23 cellular contexts compared by ENCODE assay signal in the genomic region with DNA sequence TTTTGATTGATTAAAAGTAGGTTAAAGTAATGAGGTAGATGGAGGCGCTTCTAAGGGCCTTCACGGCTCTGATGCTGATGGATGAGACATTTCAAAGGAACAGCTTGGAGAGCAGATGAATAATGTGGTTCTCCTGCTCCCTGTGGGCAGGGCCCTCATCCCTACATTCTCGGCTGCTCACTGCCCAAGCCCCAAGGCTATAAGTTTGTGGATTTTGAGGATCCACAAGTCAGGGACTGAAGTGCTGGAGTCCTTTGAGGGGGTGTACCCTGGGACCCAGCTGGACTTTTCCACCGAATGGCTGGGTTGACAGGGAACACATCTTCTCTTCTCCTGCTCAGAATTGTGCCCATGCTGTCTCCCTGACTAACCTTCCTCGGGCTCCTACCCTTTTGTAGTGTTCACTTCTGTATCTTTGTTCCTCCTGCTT. TPM values are rescaled to one million over a fixed set of nuclear protein-coding genes. Genes with fewer than 3 reads are reported as not detected.
"Had no signal": no experiment of that assay in that cellular context is flagged by ENCODE, and none has a peak within 500 bp of the region (broad histone marks: within the 10 kb centered on the region; RNA-seq: fewer than 3 reads in every experiment).

No MANE protein-coding gene starts in this region.

- H3K27ac ChIP-seq: brain microvascular endothelial cell, cardiac muscle cell, Peyer's patch, RWPE1, SJSA1 had no signal

- H3K36me3 ChIP-seq: brain microvascular endothelial cell, cardiac muscle cell, MG63, Peyer's patch, SJSA1 had no signal

- H3K4me1 ChIP-seq: Peyer's patch, SJSA1 had no signal

- DNase-seq: activated CD4-positive, alpha-beta T cell treated with anti-CD3 and anti-CD28 coated beads for 4 hours; activated gamma-delta T cell; activated naive CD4-positive, alpha-beta T cell treated with anti-CD3 and anti-CD28 coated beads for 36 hours; activated naive CD8-positive, alpha-beta T cell treated with anti-CD3 and anti-CD28 coated beads for 36 hours; activated T-cell treated with anti-CD3 and anti-CD28 coated beads for 4 hours; activated T-cell treated with anti-CD3 and anti-CD28 coated beads, Interleukin-2, amount 50 U/mL, for 48 hours; brain microvascular endothelial cell; MG63; NCI-H1092 treated with DMSO at 0.1 percent for 48 hours; NCI-H1436; NCI-H1694 treated with DMSO at 0.1 percent for 48 hours; NCI-H2029 treated with DMSO at 0.1 percent for 48 hours; NCI-H510A treated with DMSO at 0.1 percent for 48 hours; Peyer's patch; Right ventricle myocardium superior; SW 1271 had no signal

- H3K27me3 ChIP-seq: brain microvascular endothelial cell, cardiac muscle cell, Peyer's patch had no signal

- H3K9me3 ChIP-seq: MG63, Peyer's patch, SJSA1 had no signal

- H3K27ac Mint-ChIP-seq: activated naive CD4-positive, alpha-beta T cell treated with anti-CD3 and anti-CD28 coated beads for 36 hours; activated naive CD8-positive, alpha-beta T cell treated with anti-CD3 and anti-CD28 coated beads for 36 hours; activated T-helper 17 cell treated with anti-CD3 and anti-CD28 coated beads, Interleukin-2, amount 50 U/mL, for 72 hours had no signal

- H3K36me3 Mint-ChIP-seq: activated naive CD8-positive, alpha-beta T cell treated with anti-CD3 and anti-CD28 coated beads for 36 hours had no signal

- H3K4me1 Mint-ChIP-seq: activated naive CD8-positive, alpha-beta T cell treated with anti-CD3 and anti-CD28 coated beads for 36 hours; activated T-helper 17 cell treated with anti-CD3 and anti-CD28 coated beads, Interleukin-2, amount 50 U/mL, for 72 hours had no signal

- H3K9me3 Mint-ChIP-seq: activated naive CD4-positive, alpha-beta T cell treated with anti-CD3 and anti-CD28 coated beads for 36 hours; activated naive CD8-positive, alpha-beta T cell treated with anti-CD3 and anti-CD28 coated beads for 36 hours; activated T-helper 17 cell treated with anti-CD3 and anti-CD28 coated beads, Interleukin-2, amount 50 U/mL, for 72 hours had no signal

- H3K4me3 ChIP-seq: cardiac muscle cell, MG63, Peyer's patch, SJSA1 had no signal

- ATAC-seq: activated CD4-positive, CD25-positive, alpha-beta regulatory T cell treated with anti-CD3 and anti-CD28 coated beads, Interleukin-2, amount 50 U/mL, for 24 hours; activated T-helper 17 cell treated with anti-CD3 and anti-CD28 coated beads, Interleukin-2, amount 50 U/mL, for 72 hours; SK-N-SH treated with all-trans-retinoic acid at 6 μM for 48 hours had no signal

- H3K4me3 Mint-ChIP-seq: activated naive CD4-positive, alpha-beta T cell treated with anti-CD3 and anti-CD28 coated beads for 36 hours; activated naive CD8-positive, alpha-beta T cell treated with anti-CD3 and anti-CD28 coated beads for 36 hours; activated T-helper 17 cell treated with anti-CD3 and anti-CD28 coated beads, Interleukin-2, amount 50 U/mL, for 72 hours had no signal

RNA-seq across cellular contexts. Expression of gene CXCL14, which starts 21.4 kb away (rescaled TPM):
- total RNA-seq: activated naive CD4-positive, alpha-beta T cell treated with anti-CD3 and anti-CD28 coated beads for 36 hours; activated naive CD8-positive, alpha-beta T cell treated with anti-CD3 and anti-CD28 coated beads for 36 hours; activated T-helper 17 cell treated with anti-CD3 and anti-CD28 coated beads, Interleukin-2, amount 50 U/mL, for 72 hours; T-helper 1 cell treated with Interleukin-12 subunit alpha and Interleukin-12 subunit beta and Interleukin-4 antibody, amounts not matched to agents 30 ng/mL and 1 ng/mL, for 36 hours had no signal
